ENCODE assay signal across 15 cellular contexts in genomic region chr2:33051586-33052385, GRCh38.
DNase-seq lines count a peak whose midpoint lies in the region; ATAC-seq and TF ChIP-seq lines count a peak whose summit lies in the region.
"Had no signal": no experiment of that assay in that cellular context is flagged by ENCODE, and none has a peak within 500 bp of the region (broad histone marks: within the 10 kb centered on the region; RNA-seq: fewer than 3 reads in every experiment).

No MANE protein-coding gene starts in this region.

- H3K4me3 ChIP-seq in right atrium auricular region = no peak overlapping the region
- H3K4me3 ChIP-seq in SK-N-MC = peak overlapping the region; percentile 41
- H3K4me3 ChIP-seq in vagina = no peak overlapping the region
- H3K4me3 ChIP-seq in Peyer's patch = no peak overlapping the region
- H3K4me3 ChIP-seq: sigmoid colon had no signal

- no peaks in the 10 kb centered on the region for H3K27me3 Mint-ChIP-seq in activated naive CD4-positive, alpha-beta T cell treated with anti-CD3 and anti-CD28 coated beads for 36 hours (ENCODE audit: low read depth)

- DNase-seq in Right ventricle myocardium inferior (ENCODE audit: missing footprints) (no peak), right atrium auricular region (ENCODE audit: low spot score) (no peak), SK-N-MC (ENCODE audit: low read depth, low spot score) (peak; percentile 88), left cardiac atrium (peak; percentile 50), vagina (ENCODE audit: extremely low spot score in 2 of 2) (no peak), NCI-H187 treated with DMSO at 0.1 percent for 48 hours (lab: John Stamatoyannopoulos, UW) (no peak), Peyer's patch (no peak)
- DNase-seq in activated naive CD4-positive, alpha-beta T cell treated with anti-CD3 and anti-CD28 coated beads for 36 hours = no peak
- DNase-seq: activated T-cell treated with anti-CD3 and anti-CD28 coated beads, Interleukin-2, amount 50 U/mL, for 24 hours; H9; mesendoderm; NCI-H1417; sigmoid colon had no signal

- H3K27ac ChIP-seq in right atrium auricular region (no peak overlapping the region), SK-N-MC (peak overlapping the region; percentile 85), vagina (peak overlapping the region; percentile 48), Peyer's patch (no peak overlapping the region)

- no peak overlapping the region for H3K9ac ChIP-seq in SK-N-MC (ENCODE audit: insufficient read length)

- H3K4me1 ChIP-seq in right atrium auricular region = peaks cover 0 to 6% of the 10 kb centered on the region in 2 donors
- peaks cover 13% of the 10 kb centered on the region for H3K4me1 ChIP-seq in vagina
- no peaks in the 10 kb centered on the region for H3K4me1 ChIP-seq in Peyer's patch

- H3K9me3 ChIP-seq in right atrium auricular region (no peaks in the 10 kb centered on the region), SK-N-MC (ENCODE audit: low read depth, low read length) (no peaks in the 10 kb centered on the region), vagina (no peaks in the 10 kb centered on the region), Peyer's patch (no peaks in the 10 kb centered on the region)
- H3K9me3 ChIP-seq: sigmoid colon had no signal

- CTCF ChIA-PET in activated naive CD4-positive, alpha-beta T cell treated with anti-CD3 and anti-CD28 coated beads for 36 hours (lab: Charles Lee) = interaction anchor here (0.8 kb wide), 1 partner anchor 18 kb away, joined by 3 read pairs; no protein-coding TSS in a partner anchor

- H3K27ac Mint-ChIP-seq in activated naive CD4-positive, alpha-beta T cell treated with anti-CD3 and anti-CD28 coated beads for 36 hours = no peak overlapping the region
- H3K27ac Mint-ChIP-seq: activated T-cell treated with anti-CD3 and anti-CD28 coated beads, Interleukin-2, amount 50 U/mL, for 24 hours; H9 had no signal

- no peak overlapping the region for H3K4me3 Mint-ChIP-seq in activated naive CD4-positive, alpha-beta T cell treated with anti-CD3 and anti-CD28 coated beads for 36 hours
- H3K4me3 Mint-ChIP-seq: activated T-cell treated with anti-CD3 and anti-CD28 coated beads, Interleukin-2, amount 50 U/mL, for 24 hours; central memory CD8-positive, alpha-beta T cell; H9 had no signal

- ATAC-seq in Right ventricle myocardium inferior (peak; percentile 54), left cardiac atrium (peak; percentile 53 to 77)
- ATAC-seq: Panc1 had no signal

- intact Hi-C loops in Right ventricle myocardium inferior (cut with DNase I) (no loop called here), left cardiac atrium (cut with DNase I) (no loop called here), vagina (cut with DNase I) (no loop called here)
- intact Hi-C loops in activated naive CD4-positive, alpha-beta T cell treated with anti-CD3 and anti-CD28 coated beads for 36 hours (cut with micrococcal nuclease) = no loop called here

- H3K4me1 Mint-ChIP-seq in activated naive CD4-positive, alpha-beta T cell treated with anti-CD3 and anti-CD28 coated beads for 36 hours (ENCODE audit: low read depth) = no peaks in the 10 kb centered on the region
- H3K4me1 Mint-ChIP-seq: central memory CD8-positive, alpha-beta T cell had no signal

- H3K27me3 ChIP-seq in right atrium auricular region (no peaks in the 10 kb centered on the region), vagina (no peaks in the 10 kb centered on the region), Peyer's patch (no peaks in the 10 kb centered on the region)
- H3K27me3 ChIP-seq: sigmoid colon had no signal

- TF ChIP-seq POLR2A in vagina (IDR thresholded peaks at IDR 0.05) (no peak), Peyer's patch (IDR thresholded peaks at IDR 0.05) (no peak)

- H3K36me3 ChIP-seq in right atrium auricular region (no peaks in the 10 kb centered on the region), SK-N-MC (ENCODE audit: insufficient read depth, low read length) (no peaks in the 10 kb centered on the region), vagina (no peaks in the 10 kb centered on the region), Peyer's patch (no peaks in the 10 kb centered on the region)
- H3K36me3 ChIP-seq: sigmoid colon had no signal

- H3K36me3 Mint-ChIP-seq in activated naive CD4-positive, alpha-beta T cell treated with anti-CD3 and anti-CD28 coated beads for 36 hours (ENCODE audit: low read depth) = no peaks in the 10 kb centered on the region

- no peaks in the 10 kb centered on the region for H3K9me3 Mint-ChIP-seq in activated naive CD4-positive, alpha-beta T cell treated with anti-CD3 and anti-CD28 coated beads for 36 hours
- H3K9me3 Mint-ChIP-seq: activated T-cell treated with anti-CD3 and anti-CD28 coated beads, Interleukin-2, amount 50 U/mL, for 24 hours; central memory CD8-positive, alpha-beta T cell had no signal

- no peak for TF ChIP-seq CTCF in right atrium auricular region (IDR thresholded peaks at IDR 0.05)
- no peak for TF ChIP-seq CTCF in vagina (IDR thresholded peaks at IDR 0.05)
- no peak for TF ChIP-seq CTCF in Peyer's patch (IDR thresholded peaks at IDR 0.05)

Comparison
In these comparisons a context has a peak if more than half of its experiments do, and no peak if none do; other contexts are left out.
1. DNase-seq: peak in SK-N-MC (single experiment) and left cardiac atrium (single experiment); none in Right ventricle myocardium inferior (single experiment), right atrium auricular region (single experiment), vagina (0 of 2), NCI-H187 treated with DMSO at 0.1 percent for 48 hours (single experiment), Peyer's patch (0 of 3) and activated naive CD4-positive, alpha-beta T cell treated with anti-CD3 and anti-CD28 coated beads for 36 hours (single experiment).
2. H3K27ac ChIP-seq: peak in SK-N-MC (single experiment) and vagina (single experiment); none in right atrium auricular region (0 of 2) and Peyer's patch (0 of 4).